ENCODE assay signal across 26 cellular contexts in genomic region chr10:122049076-122049475, GRCh38.
DNase-seq lines count a peak whose midpoint lies in the region; ATAC-seq and TF ChIP-seq lines count a peak whose summit lies in the region.
"Had no signal": no experiment of that assay in that cellular context is flagged by ENCODE, and none has a peak within 500 bp of the region (broad histone marks: within the 10 kb centered on the region; RNA-seq: fewer than 3 reads in every experiment).

No MANE protein-coding gene starts in this region.

- peak overlapping the region; percentile 85 for H3K27ac Mint-ChIP-seq in nephron progenitor cell
- H3K27ac Mint-ChIP-seq in activated CD4-positive, alpha-beta T cell treated with anti-CD3 and anti-CD28 coated beads, Interleukin-2, amount 10 ng/mL, durations not matched to agents 24 days and 14 days = no peak overlapping the region
- no peak overlapping the region for H3K27ac Mint-ChIP-seq in activated T-helper 1 cell treated with anti-CD3 and anti-CD28 coated beads, Interleukin-12 subunit alpha, Interleukin-12 subunit beta, Interleukin-2, Interleukin-4 antibody, amounts not matched to agents 30 ng/mL and 10 ng/mL and 1 ng/mL, durations not matched to agents 14 hours and 24 hours and 36 hours
- H3K27ac Mint-ChIP-seq: CD4-positive, alpha-beta T cell; IgD-negative memory B cell had no signal

- no peaks in the 10 kb centered on the region for H3K27me3 ChIP-seq in left ventricle myocardium inferior (ENCODE audit: low read depth)
- no peaks in the 10 kb centered on the region for H3K27me3 ChIP-seq in rectal smooth muscle tissue (ENCODE audit: control insufficient read depth, insufficient read depth, low read length)
- H3K27me3 ChIP-seq: BLaER1 treated with 17β-estradiol and CSF1 and Interleukin-3, amounts not matched to agents 10 nM and 100 nM had no signal

- no peaks in the 10 kb centered on the region for H3K9me3 ChIP-seq in left ventricle myocardium inferior (replicated peaks)

- H3K4me3 ChIP-seq in left ventricle myocardium inferior = no peak overlapping the region
- H3K4me3 ChIP-seq in rectal smooth muscle tissue (ENCODE audit: low read length) = no peak overlapping the region
- H3K4me3 ChIP-seq: BLaER1 treated with 17β-estradiol and CSF1 and Interleukin-3, amounts not matched to agents 10 nM and 100 nM; PC-9 had no signal

- peaks cover 52% of the 10 kb centered on the region for H3K4me1 Mint-ChIP-seq in nephron progenitor cell
- no peaks in the 10 kb centered on the region for H3K4me1 Mint-ChIP-seq in activated CD4-positive, alpha-beta T cell treated with anti-CD3 and anti-CD28 coated beads, Interleukin-2, amount 10 ng/mL, durations not matched to agents 24 days and 14 days
- H3K4me1 Mint-ChIP-seq in activated T-helper 1 cell treated with anti-CD3 and anti-CD28 coated beads, Interleukin-12 subunit alpha, Interleukin-12 subunit beta, Interleukin-2, Interleukin-4 antibody, amounts not matched to agents 30 ng/mL and 10 ng/mL and 1 ng/mL, durations not matched to agents 14 hours and 24 hours and 36 hours (ENCODE audit: low read depth) = no peaks in the 10 kb centered on the region
- H3K4me1 Mint-ChIP-seq: IgD-negative memory B cell had no signal

- no peak for ATAC-seq in Right ventricle myocardium inferior

- intact Hi-C loops in left ventricle myocardium inferior (cut with micrococcal nuclease) (no loop called here), Right ventricle myocardium inferior (cut with DNase I) (no loop called here)
- intact Hi-C loops in activated CD4-positive, alpha-beta T cell treated with anti-CD3 and anti-CD28 coated beads, Interleukin-2, amount 10 ng/mL, durations not matched to agents 24 days and 14 days (cut with micrococcal nuclease) = no loop called here
- intact Hi-C loops in activated T-helper 1 cell treated with anti-CD3 and anti-CD28 coated beads, Interleukin-12 subunit alpha, Interleukin-12 subunit beta, Interleukin-2, Interleukin-4 antibody, amounts not matched to agents 30 ng/mL and 10 ng/mL and 1 ng/mL, durations not matched to agents 14 hours and 24 hours and 36 hours (cut with micrococcal nuclease) = no loop called here

- H3K9ac ChIP-seq in rectal smooth muscle tissue (ENCODE audit: low read length) = no peak overlapping the region
- H3K9ac ChIP-seq: BLaER1 treated with 17β-estradiol and CSF1 and Interleukin-3, amounts not matched to agents 10 nM and 100 nM; KMS-11 had no signal

- H3K9me3 Mint-ChIP-seq in nephron progenitor cell = no peaks in the 10 kb centered on the region
- H3K9me3 Mint-ChIP-seq in activated CD4-positive, alpha-beta T cell treated with anti-CD3 and anti-CD28 coated beads, Interleukin-2, amount 10 ng/mL, durations not matched to agents 24 days and 14 days = peaks cover 4% of the 10 kb centered on the region
- H3K9me3 Mint-ChIP-seq in activated T-helper 1 cell treated with anti-CD3 and anti-CD28 coated beads, Interleukin-12 subunit alpha, Interleukin-12 subunit beta, Interleukin-2, Interleukin-4 antibody, amounts not matched to agents 30 ng/mL and 10 ng/mL and 1 ng/mL, durations not matched to agents 14 hours and 24 hours and 36 hours = no peaks in the 10 kb centered on the region
- H3K9me3 Mint-ChIP-seq: CD4-positive, alpha-beta T cell had no signal

- H3K36me3 ChIP-seq in left ventricle myocardium inferior (peaks cover 9% of the 10 kb centered on the region), rectal smooth muscle tissue (ENCODE audit: control insufficient read depth, insufficient read depth, low read length) (no peaks in the 10 kb centered on the region)
- H3K36me3 ChIP-seq: BLaER1 treated with 17β-estradiol and CSF1 and Interleukin-3, amounts not matched to agents 10 nM and 100 nM had no signal

- no peak for TF ChIP-seq CTCF in left ventricle myocardium inferior (IDR thresholded peaks at IDR 0.05; ENCODE audit: borderline replicate concordance)
- TF ChIP-seq CTCF in nephron progenitor cell (IDR thresholded peaks at IDR 0.05) = no peak

- peaks cover 38% of the 10 kb centered on the region for H3K36me3 Mint-ChIP-seq in nephron progenitor cell (ENCODE audit: low read depth)
- H3K36me3 Mint-ChIP-seq in activated CD4-positive, alpha-beta T cell treated with anti-CD3 and anti-CD28 coated beads, Interleukin-2, amount 10 ng/mL, durations not matched to agents 24 days and 14 days (ENCODE audit: low read depth) = no peaks in the 10 kb centered on the region
- H3K36me3 Mint-ChIP-seq in activated T-helper 1 cell treated with anti-CD3 and anti-CD28 coated beads, Interleukin-12 subunit alpha, Interleukin-12 subunit beta, Interleukin-2, Interleukin-4 antibody, amounts not matched to agents 30 ng/mL and 10 ng/mL and 1 ng/mL, durations not matched to agents 14 hours and 24 hours and 36 hours (ENCODE audit: low read depth) = no peaks in the 10 kb centered on the region
- H3K36me3 Mint-ChIP-seq: IgD-negative memory B cell had no signal

- DNase-seq in left ventricle myocardium inferior (no peak), Right ventricle myocardium inferior (ENCODE audit: missing footprints) (no peak), nephron progenitor cell (no peak), glomerular visceral epithelial cell (ENCODE audit: extremely low spot score) (no peak)
- no peak for DNase-seq in stimulated activated CD4-positive, alpha-beta T cell treated with anti-CD3 and anti-CD28 coated beads, Interleukin-2, amount 100 ng/mL, for 24 hours
- DNase-seq in activated CD4-positive, alpha-beta T cell treated with anti-CD3 and anti-CD28 coated beads, Interleukin-2, amount 10 ng/mL, durations not matched to agents 24 days and 14 days = no peak
- no peak for DNase-seq in activated T-helper 1 cell treated with anti-CD3 and anti-CD28 coated beads, Interleukin-12 subunit alpha, Interleukin-12 subunit beta, Interleukin-2, Interleukin-4 antibody, amounts not matched to agents 30 ng/mL and 10 ng/mL and 1 ng/mL, durations not matched to agents 14 hours and 24 hours and 36 hours (ENCODE audit: low spot score)
- DNase-seq: AML-193; CD4-positive, alpha-beta T cell; DMS79; EL; MM.1S; NCI-H1694; NCI-H2029 treated with DMSO at 0.1 percent for 48 hours; NCI-H446 treated with DMSO at 0.1 percent for 48 hours; NCI-H526; NCI-H82; NK-92 treated with Interleukin-12 subunit alpha and Interleukin-12 subunit beta, amount 100 ng/mL, for 24 hours; PC-9; RPMI8226; SHP77 had no signal

- H3K4me1 ChIP-seq in left ventricle myocardium inferior (peaks cover 80% of the 10 kb centered on the region), rectal smooth muscle tissue (ENCODE audit: control insufficient read depth, insufficient read depth, low read length) (peaks cover 13% of the 10 kb centered on the region)

- H3K27ac ChIP-seq in left ventricle myocardium inferior (replicated peaks) = peak overlapping the region; percentile 27
- peak overlapping the region; percentile 43 for H3K27ac ChIP-seq in rectal smooth muscle tissue (ENCODE audit: low read depth, low read length)
- H3K27ac ChIP-seq: BLaER1 treated with 17β-estradiol and CSF1 and Interleukin-3, amounts not matched to agents 10 nM and 100 nM; HL-60; KMS-11; PC-9 had no signal

- H3K4me3 Mint-ChIP-seq in nephron progenitor cell = no peak overlapping the region
- H3K4me3 Mint-ChIP-seq in activated CD4-positive, alpha-beta T cell treated with anti-CD3 and anti-CD28 coated beads, Interleukin-2, amount 10 ng/mL, durations not matched to agents 24 days and 14 days = no peak overlapping the region
- H3K4me3 Mint-ChIP-seq in activated T-helper 1 cell treated with anti-CD3 and anti-CD28 coated beads, Interleukin-12 subunit alpha, Interleukin-12 subunit beta, Interleukin-2, Interleukin-4 antibody, amounts not matched to agents 30 ng/mL and 10 ng/mL and 1 ng/mL, durations not matched to agents 14 hours and 24 hours and 36 hours = no peak overlapping the region
- H3K4me3 Mint-ChIP-seq: CD4-positive, alpha-beta T cell; IgD-negative memory B cell had no signal

- no peaks in the 10 kb centered on the region for H3K27me3 Mint-ChIP-seq in nephron progenitor cell (ENCODE audit: low read depth, poor library complexity)
- no peaks in the 10 kb centered on the region for H3K27me3 Mint-ChIP-seq in activated CD4-positive, alpha-beta T cell treated with anti-CD3 and anti-CD28 coated beads, Interleukin-2, amount 10 ng/mL, durations not matched to agents 24 days and 14 days
- H3K27me3 Mint-ChIP-seq in activated T-helper 1 cell treated with anti-CD3 and anti-CD28 coated beads, Interleukin-12 subunit alpha, Interleukin-12 subunit beta, Interleukin-2, Interleukin-4 antibody, amounts not matched to agents 30 ng/mL and 10 ng/mL and 1 ng/mL, durations not matched to agents 14 hours and 24 hours and 36 hours (ENCODE audit: insufficient read depth) = no peaks in the 10 kb centered on the region
